In genomic region chr18:68660355-68661183, GRCh38 we compare ENCODE assay signal across 9 cellular contexts. TPM values are rescaled to one million over a fixed set of nuclear protein-coding genes. Genes with fewer than 3 reads are reported as not detected.
A peak's percentile ranks its signal among the peaks of the same experiment; 100 is the strongest.
DNase-seq lines count a peak whose midpoint lies in the region; ATAC-seq and TF ChIP-seq lines count a peak whose summit lies in the region.
"Had no signal": no experiment of that assay in that cellular context is flagged by ENCODE, and none has a peak within 500 bp of the region (broad histone marks: within the 10 kb centered on the region; RNA-seq: fewer than 3 reads in every experiment).

No MANE protein-coding gene starts in this region.

- H3K27ac Mint-ChIP-seq in stimulated activated memory B cell treated with anti-CD40 and anti-IgM and Interleukin-4, amounts not matched to agents 10 μg/mL and 1 μg/mL and 100 μg/mL, for 72 hours: no peak overlapping the region

- no peaks in the 10 kb centered on the region for H3K4me1 ChIP-seq in upper lobe of left lung

- TF ChIP-seq EP300 in upper lobe of left lung (IDR thresholded peaks at IDR 0.05): no peak

- no peaks in the 10 kb centered on the region for H3K9me3 ChIP-seq in upper lobe of left lung
- H3K9me3 ChIP-seq: BLaER1 treated with 17β-estradiol and CSF1 and Interleukin-3, amounts not matched to agents 10 nM and 100 nM had no signal

- no peaks in the 10 kb centered on the region for H3K36me3 ChIP-seq in upper lobe of left lung
- H3K36me3 ChIP-seq: BLaER1 treated with 17β-estradiol and CSF1 and Interleukin-3, amounts not matched to agents 10 nM and 100 nM had no signal

- H3K36me3 Mint-ChIP-seq in stimulated activated memory B cell treated with anti-CD40 and anti-IgM and Interleukin-4, amounts not matched to agents 10 μg/mL and 1 μg/mL and 100 μg/mL, for 72 hours: no peaks in the 10 kb centered on the region

- ATAC-seq in upper lobe of left lung (ENCODE audit: low FRiP score in 2 of 2): no peak
- no peak for ATAC-seq in stimulated activated memory B cell treated with anti-CD40 and anti-IgM and Interleukin-4, amounts not matched to agents 10 μg/mL and 1 μg/mL and 100 μg/mL, for 72 hours
- ATAC-seq in GM18519 (IDR thresholded peaks at IDR 0.05; ENCODE audit: low FRiP score, unreplicated experiment): no peak

- H3K27ac ChIP-seq in upper lobe of left lung: no peak overlapping the region
- H3K27ac ChIP-seq: BLaER1 treated with 17β-estradiol and CSF1 and Interleukin-3, amounts not matched to agents 10 nM and 100 nM had no signal

- H3K27me3 ChIP-seq in upper lobe of left lung: no peaks in the 10 kb centered on the region
- H3K27me3 ChIP-seq: BLaER1 treated with 17β-estradiol and CSF1 and Interleukin-3, amounts not matched to agents 10 nM and 100 nM had no signal

- WGBS in upper lobe of left lung, 2 donors: 41 to 54% methylated on average over 5 of the region's 5 CpGs

- DNase-seq in NCI-H82 (lab: John Stamatoyannopoulos, UW) (peak; percentile 78), NCI-H82 treated with DMSO at 0.1 percent for 48 hours (lab: John Stamatoyannopoulos, UW; ENCODE audit: unreplicated experiment) (no peak), NCI-H1694 (lab: John Stamatoyannopoulos, UW) (peak; percentile 59), iPS-NIHi11 (ENCODE audit: low spot score) (peak; percentile 30), upper lobe of left lung (no peak)

- H3K27me3 Mint-ChIP-seq in stimulated activated memory B cell treated with anti-CD40 and anti-IgM and Interleukin-4, amounts not matched to agents 10 μg/mL and 1 μg/mL and 100 μg/mL, for 72 hours: peaks cover 11% of the 10 kb centered on the region

- H3K4me1 Mint-ChIP-seq in stimulated activated memory B cell treated with anti-CD40 and anti-IgM and Interleukin-4, amounts not matched to agents 10 μg/mL and 1 μg/mL and 100 μg/mL, for 72 hours: peaks cover 1% of the 10 kb centered on the region

- no peak overlapping the region for H3K4me3 Mint-ChIP-seq in stimulated activated memory B cell treated with anti-CD40 and anti-IgM and Interleukin-4, amounts not matched to agents 10 μg/mL and 1 μg/mL and 100 μg/mL, for 72 hours

- TF ChIP-seq POLR2A in upper lobe of left lung (IDR thresholded peaks at IDR 0.05): no peak

- peak; percentile 7; the same call in 1 of the 2 replicates for TF ChIP-seq CTCF in WI38 (IDR thresholded peaks at IDR 0.05; ENCODE audit: low read depth, low read length)
- peak in 5 of 6 experiments; percentile 29 to 42 (median 37) for TF ChIP-seq CTCF in upper lobe of left lung (IDR thresholded peaks at IDR 0.05)

- H3K9me3 Mint-ChIP-seq in stimulated activated memory B cell treated with anti-CD40 and anti-IgM and Interleukin-4, amounts not matched to agents 10 μg/mL and 1 μg/mL and 100 μg/mL, for 72 hours: no peaks in the 10 kb centered on the region

- H3K4me3 ChIP-seq in WI38 (ENCODE audit: low read depth, low read length) (no peak overlapping the region), upper lobe of left lung (no peak overlapping the region)
- H3K4me3 ChIP-seq: BLaER1 treated with 17β-estradiol and CSF1 and Interleukin-3, amounts not matched to agents 10 nM and 100 nM had no signal

RNA-seq across cellular contexts. Expression of gene TMX3, which starts 54.3 kb away (rescaled TPM):
- 10 to 100 TPM; 25.0 to 67.1 (median 50.8) TPM for total RNA-seq in upper lobe of left lung

Comparison
In these comparisons a context has a peak if more than half of its experiments do, and no peak if none do; other contexts are left out.
1. DNase-seq: peak in NCI-H82 (single experiment), NCI-H1694 (single experiment) and iPS-NIHi11 (single experiment); none in NCI-H82 treated with DMSO at 0.1 percent for 48 hours (single experiment) and upper lobe of left lung (0 of 2).